ENCODE assay signal across 8 cellular contexts in genomic region chr16:57480127-57480753, GRCh38. TPM values are rescaled to one million over a fixed set of nuclear protein-coding genes. Genes with fewer than 3 reads are reported as not detected.
DNase-seq lines count a peak whose midpoint lies in the region; ATAC-seq and TF ChIP-seq lines count a peak whose summit lies in the region.

No MANE protein-coding gene starts in this region.

- 35 to 46% methylated on average over 11 of the region's 14 CpGs for WGBS in mesodermal cell (ENCODE audit: insufficient coverage in 2 of 2), 2 experiments

- H3K27ac ChIP-seq in mesodermal cell (ENCODE audit: low read depth, low read length, severe bottlenecking) (peak overlapping the region; percentile 60), vagina (peak overlapping the region; percentile 74)

- TF ChIP-seq POLR2A in vagina (IDR thresholded peaks at IDR 0.05) = no peak

- intact Hi-C loops in vagina (cut with DNase I) = loop anchor here (5.0 kb wide), 1 partner anchor 37 kb away; no protein-coding TSS in a partner anchor

- peaks cover 46% of the 10 kb centered on the region for H3K4me1 ChIP-seq in mesodermal cell (ENCODE audit: control insufficient read depth, insufficient read depth, low read length, poor library complexity, severe bottlenecking)
- H3K4me1 ChIP-seq in vagina = peaks cover 78% of the 10 kb centered on the region

- no peaks in the 10 kb centered on the region for H3K27me3 ChIP-seq in vagina

- no peak for TF ChIP-seq CTCF in vagina (IDR thresholded peaks at IDR 0.05)

- H3K36me3 ChIP-seq in mesodermal cell (ENCODE audit: control insufficient read depth, insufficient read depth, low read length) (peaks cover 96% of the 10 kb centered on the region), vagina (no peaks in the 10 kb centered on the region)

- no peak for ATAC-seq in GM18868 (IDR thresholded peaks at IDR 0.05; ENCODE audit: unreplicated experiment)

- DNase-seq in activated effector memory CD4-positive, alpha-beta T cell treated with anti-CD3 and anti-CD28 coated beads, Interleukin-2, amount 50 U/mL, for 16 hours = peak; percentile 48
- DNase-seq in activated effector memory CD4-positive, alpha-beta T cell treated with Interleukin-2 at 50 U/mL for 16 hours = no peak
- peak; percentile 35 for DNase-seq in epidermal melanocyte (ENCODE audit: insufficient read length, low spot score)
- no peak for DNase-seq in vagina (ENCODE audit: extremely low spot score in 2 of 2)
- no peak for DNase-seq in midbrain (lab: John Stamatoyannopoulos, UW)
- DNase-seq in NK-92 treated with Interleukin-12 subunit alpha and Interleukin-12 subunit beta, amount 100 ng/mL, for 24 hours (lab: John Stamatoyannopoulos, UW) = no peak

- peak overlapping the region; percentile 53 for H3K4me3 ChIP-seq in mesodermal cell (ENCODE audit: extremely low read depth, insufficient read depth, low read length, poor library complexity, severe bottlenecking)
- peak overlapping the region; percentile 49 to 50 for H3K4me3 ChIP-seq in vagina

- H3K9me3 ChIP-seq in mesodermal cell (ENCODE audit: control insufficient read depth, low read length) (no peaks in the 10 kb centered on the region), vagina (no peaks in the 10 kb centered on the region)

RNA-seq across cellular contexts. Expression of gene DOK4, which starts 6.1 kb away (rescaled TPM):
- polyA plus RNA-seq in mesodermal cell (2013, experiment 1 of 2) = 710 TPM
- polyA plus RNA-seq in mesodermal cell (2013, experiment 2 of 2) = 670 TPM
- 19.4 TPM for total RNA-seq in vagina

RNA-seq across cellular contexts. Expression of gene POLR2C, which starts 17.8 kb away (rescaled TPM):
- polyA plus RNA-seq in mesodermal cell (2013, experiment 1 of 2) = 107 TPM
- polyA plus RNA-seq in mesodermal cell (2013, experiment 2 of 2) = 90.5 TPM
- 127 TPM for total RNA-seq in vagina

RNA-seq across cellular contexts. Expression of gene COQ9, which starts 33.0 kb away (rescaled TPM):
- polyA plus RNA-seq in mesodermal cell (2013, experiment 1 of 2) = 32.8 TPM
- 34.7 TPM for polyA plus RNA-seq in mesodermal cell (2013, experiment 2 of 2)
- 37.6 TPM for total RNA-seq in vagina

RNA-seq across cellular contexts. Expression of gene CIAPIN1, which starts 33.1 kb away (rescaled TPM):
- polyA plus RNA-seq in mesodermal cell (2013, experiment 1 of 2) = 64.5 TPM
- polyA plus RNA-seq in mesodermal cell (2013, experiment 2 of 2) = 59.6 TPM
- 28.0 TPM for total RNA-seq in vagina

RNA-seq across cellular contexts. Expression of gene CCDC102A, which starts 56.1 kb away (rescaled TPM):
- polyA plus RNA-seq in mesodermal cell (2013, experiment 1 of 2) = 10.6 TPM
- polyA plus RNA-seq in mesodermal cell (2013, experiment 2 of 2) = 12.0 TPM
- total RNA-seq in vagina = 22.1 TPM

Comparison
In these comparisons a context has a peak if more than half of its experiments do, and no peak if none do; other contexts are left out.
1. DNase-seq: peak in activated effector memory CD4-positive, alpha-beta T cell treated with anti-CD3 and anti-CD28 coated beads, Interleukin-2, amount 50 U/mL, for 16 hours (single experiment) and epidermal melanocyte (single experiment); none in activated effector memory CD4-positive, alpha-beta T cell treated with Interleukin-2 at 50 U/mL for 16 hours (single experiment), vagina (0 of 2), midbrain (single experiment) and NK-92 treated with Interleukin-12 subunit alpha and Interleukin-12 subunit beta, amount 100 ng/mL, for 24 hours (single experiment).